ENCODE assay signal across 10 cellular contexts in the genomic region with DNA sequence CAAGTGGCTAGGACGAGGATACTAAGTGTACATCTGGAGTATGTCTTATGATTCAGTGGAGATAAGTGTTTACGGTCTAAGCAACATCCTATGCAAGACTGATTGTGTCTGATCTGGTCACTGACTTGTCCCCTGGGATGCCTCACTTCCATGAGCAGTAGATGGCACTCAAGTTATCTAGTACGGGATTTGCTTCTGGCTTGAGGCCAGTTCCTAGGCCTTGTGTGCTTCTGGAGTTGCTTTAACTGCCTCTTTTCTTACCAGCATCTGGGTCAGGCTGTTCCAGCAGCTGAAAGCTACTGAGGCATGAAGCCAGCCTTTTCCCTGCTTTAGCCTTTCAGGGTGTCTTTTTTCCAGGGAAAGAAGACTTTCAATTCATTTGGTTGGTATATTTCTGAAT. TPM values are rescaled to one million over a fixed set of nuclear protein-coding genes. Genes with fewer than 3 reads are reported as not detected.
DNase-seq lines count a peak whose midpoint lies in the region; ATAC-seq and TF ChIP-seq lines count a peak whose summit lies in the region.
"Had no signal": no experiment of that assay in that cellular context is flagged by ENCODE, and none has a peak within 500 bp of the region (broad histone marks: within the 10 kb centered on the region; RNA-seq: fewer than 3 reads in every experiment).

No MANE protein-coding gene starts in this region.

- H3K36me3 Mint-ChIP-seq in effector memory CD8-positive, alpha-beta T cell (ENCODE audit: insufficient read depth) = peaks cover 94% of the 10 kb centered on the region

- H3K27ac Mint-ChIP-seq in effector memory CD8-positive, alpha-beta T cell = no peak overlapping the region

- H3K27me3 Mint-ChIP-seq in effector memory CD8-positive, alpha-beta T cell = no peaks in the 10 kb centered on the region

- H3K36me3 ChIP-seq in HEK293 (ENCODE audit: control insufficient read depth in 2 of 2, insufficient read depth in 1 of 2, low read length in 2 of 2) (peaks cover 75 to 97% of the 10 kb centered on the region in 2 experiments), Panc1 (ENCODE audit: control insufficient read depth, insufficient read depth, low read length) (peaks cover 54% of the 10 kb centered on the region)

- in situ Hi-C loops in Panc1 (cut with HindIII; ENCODE audit: low pct_unique_long_range_greater_than_20kb, low sequenced_read_pairs) = no loop called here

- TF ChIP-seq CTCF in HEK293 (tag by site-specific recombination; IDR thresholded peaks at IDR 0.05) = peak; percentile 67; the same call in 1 of the 2 replicates
- TF ChIP-seq CTCF in Panc1 (IDR thresholded peaks at IDR 0.05) = no peak

- H3K4me3 ChIP-seq in HEK293 (ENCODE audit: low read depth, low read length) (no peak overlapping the region), Panc1 (ENCODE audit: low read depth in 2 of 2, low read length in 2 of 2) (no peak overlapping the region)

- POLR2A ChIA-PET in HEK293 (lab: Yijun Ruan, JAX) = no interaction called here
- POLR2A ChIA-PET in Panc1 (lab: Charles Lee) = no interaction called here

- no peaks in the 10 kb centered on the region for H3K4me1 Mint-ChIP-seq in effector memory CD8-positive, alpha-beta T cell (ENCODE audit: low read depth in 2 of 2)

- H3K9me3 ChIP-seq in HEK293 (ENCODE audit: control insufficient read depth, insufficient read depth, low read depth, low read length) (no peaks in the 10 kb centered on the region), Panc1 (ENCODE audit: control insufficient read depth, insufficient read depth, low read depth, low read length) (no peaks in the 10 kb centered on the region)
- H3K9me3 ChIP-seq: neutrophil had no signal

- BruUV-seq in Panc1 (replicated peaks; lab: Mats Ljungman, UMichigan) = no TSS peak

- intact Hi-C loops in Panc1 (cut with micrococcal nuclease; ENCODE audit: unreplicated experiment) (no loop called here), sciatic nerve (cut with DNase I) (no loop called here)

- H3K4me3 Mint-ChIP-seq in effector memory CD8-positive, alpha-beta T cell = no peak overlapping the region

- H3K27me3 ChIP-seq in Panc1 (ENCODE audit: control insufficient read depth, insufficient read depth, low read length) = no peaks in the 10 kb centered on the region
- H3K27me3 ChIP-seq: neutrophil had no signal

- CTCF ChIA-PET in HEK293 (lab: Yijun Ruan, JAX) (interaction anchor here (0.6 to 1.2 kb wide), 3 partner anchors 17 to 43 kb away, joined by 3 to 5 read pairs (median 3); no protein-coding TSS in a partner anchor), Panc1 (lab: Charles Lee) (no interaction called here)

- H3K9me3 Mint-ChIP-seq in effector memory CD8-positive, alpha-beta T cell = no peaks in the 10 kb centered on the region

- DNase-seq in Panc1 (ENCODE audit: low read depth, low spot score) (no peak), fibroblast of the conjunctiva (ENCODE audit: low read depth) (peak; percentile 22), retina (peak; percentile 17), NOMO-1 treated with dmso at 0.1 percent for 144 hours (lab: John Stamatoyannopoulos, UW; ENCODE audit: unreplicated experiment) (no peak), GM03348 (ENCODE audit: low spot score) (no peak), sciatic nerve (ENCODE audit: low spot score) (no peak)
- no peak for DNase-seq in effector memory CD8-positive, alpha-beta T cell
- DNase-seq: cortex of kidney had no signal

- H3K27ac ChIP-seq in HEK293 (ENCODE audit: extremely low read depth, low read depth, low read length) (no peak overlapping the region; the same call in 1 of the 2 replicates), Panc1 (ENCODE audit: low read length) (no peak overlapping the region)
- H3K27ac ChIP-seq: neutrophil had no signal

- H3K4me1 ChIP-seq in HEK293 (ENCODE audit: control insufficient read depth, insufficient read depth, low read length) = no peaks in the 10 kb centered on the region
- no peaks in the 10 kb centered on the region for H3K4me1 ChIP-seq in Panc1 (ENCODE audit: control insufficient read depth, insufficient read depth, low read length)

- ATAC-seq in Panc1 (peak; percentile 36; the same call in 1 of the 2 replicates), sciatic nerve (no peak)
- no peak for ATAC-seq in effector memory CD8-positive, alpha-beta T cell (replicated peaks)

TF ChIP-seq in HEK293, 187 proteins besides CTCF, POLR2A, EP300 and RAD21:
- TF ChIP-seq ZBTB21 (tag by site-specific recombination; IDR thresholded peaks at IDR 0.05) (no peak), OSR2 (tag by site-specific recombination; IDR thresholded peaks at IDR 0.05) (peak; percentile 49), ZNF654 (tag by site-specific recombination; IDR thresholded peaks at IDR 0.05; ENCODE audit: low read depth) (peak; percentile 65), ZBTB17 (tag by site-specific recombination; IDR thresholded peaks at IDR 0.05) (no peak), MEIS1 (CRISPR knock-in tag; IDR thresholded peaks at IDR 0.05; ENCODE audit: borderline replicate concordance) (no peak), ZNF10 (tag by site-specific recombination; IDR thresholded peaks at IDR 0.05) (peak; percentile 66; the same call in 1 of the 2 replicates), ZEB2 (tag by site-specific recombination; IDR thresholded peaks at IDR 0.05) (0 out of 2 replicates have a peak, but pooled peaks have one; percentile 26), ZNF335 (tag by site-specific recombination; conservative IDR thresholded peaks at IDR 0.05) (no peak), ZNF341 (tag by site-specific recombination; IDR thresholded peaks at IDR 0.05; ENCODE audit: low read depth) (0 out of 2 replicates have a peak, but pooled peaks have one; percentile 17), YY1 (tag by site-specific recombination; IDR thresholded peaks at IDR 0.05) (no peak)
- TF ChIP-seq, protein P1, sequence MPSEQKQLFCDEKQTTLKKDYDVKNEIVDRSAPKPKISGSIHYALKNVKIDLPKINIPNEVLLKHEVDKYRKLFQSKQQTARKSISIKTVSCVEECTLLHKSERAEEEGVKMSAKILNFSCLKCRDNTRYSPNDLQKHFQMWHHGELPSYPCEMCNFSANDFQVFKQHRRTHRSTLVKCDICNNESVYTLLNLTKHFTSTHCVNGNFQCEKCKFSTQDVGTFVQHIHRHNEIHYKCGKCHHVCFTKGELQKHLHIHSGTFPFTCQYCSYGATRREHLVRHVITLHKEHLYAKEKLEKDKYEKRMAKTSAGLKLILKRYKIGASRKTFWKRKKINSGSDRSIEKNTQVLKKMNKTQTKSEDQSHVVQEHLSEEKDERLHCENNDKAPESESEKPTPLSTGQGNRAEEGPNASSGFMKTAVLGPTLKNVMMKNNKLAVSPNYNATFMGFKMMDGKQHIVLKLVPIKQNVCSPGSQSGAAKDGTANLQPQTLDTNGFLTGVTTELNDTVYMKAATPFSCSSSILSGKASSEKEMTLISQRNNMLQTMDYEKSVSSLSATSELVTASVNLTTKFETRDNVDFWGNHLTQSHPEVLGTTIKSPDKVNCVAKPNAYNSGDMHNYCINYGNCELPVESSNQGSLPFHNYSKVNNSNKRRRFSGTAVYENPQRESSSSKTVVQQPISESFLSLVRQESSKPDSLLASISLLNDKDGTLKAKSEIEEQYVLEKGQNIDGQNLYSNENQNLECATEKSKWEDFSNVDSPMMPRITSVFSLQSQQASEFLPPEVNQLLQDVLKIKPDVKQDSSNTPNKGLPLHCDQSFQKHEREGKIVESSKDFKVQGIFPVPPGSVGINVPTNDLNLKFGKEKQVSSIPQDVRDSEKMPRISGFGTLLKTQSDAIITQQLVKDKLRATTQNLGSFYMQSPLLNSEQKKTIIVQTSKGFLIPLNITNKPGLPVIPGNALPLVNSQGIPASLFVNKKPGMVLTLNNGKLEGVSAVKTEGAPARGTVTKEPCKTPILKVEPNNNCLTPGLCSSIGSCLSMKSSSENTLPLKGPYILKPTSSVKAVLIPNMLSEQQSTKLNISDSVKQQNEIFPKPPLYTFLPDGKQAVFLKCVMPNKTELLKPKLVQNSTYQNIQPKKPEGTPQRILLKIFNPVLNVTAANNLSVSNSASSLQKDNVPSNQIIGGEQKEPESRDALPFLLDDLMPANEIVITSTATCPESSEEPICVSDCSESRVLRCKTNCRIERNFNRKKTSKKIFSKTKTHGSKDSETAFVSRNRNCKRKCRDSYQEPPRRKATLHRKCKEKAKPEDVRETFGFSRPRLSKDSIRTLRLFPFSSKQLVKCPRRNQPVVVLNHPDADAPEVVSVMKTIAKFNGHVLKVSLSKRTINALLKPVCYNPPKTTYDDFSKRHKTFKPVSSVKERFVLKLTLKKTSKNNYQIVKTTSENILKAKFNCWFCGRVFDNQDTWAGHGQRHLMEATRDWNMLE (tag by site-specific recombination; conservative IDR thresholded peaks at IDR 0.05; ENCODE audit: low read depth) = no peak

RNA-seq across cellular contexts. Expression of a gene that starts 23.0 kb away (rescaled TPM):
- total RNA-seq in Panc1 (2021; ENCODE audit: unreplicated experiment) (108 TPM), sciatic nerve (70.7 TPM)
- 88.1 TPM for polyA plus RNA-seq in Panc1 (2012; ENCODE audit: insufficient read length)

RNA-seq across cellular contexts. Expression of a gene that starts 23.3 kb away (rescaled TPM):
- total RNA-seq in Panc1 (2021; ENCODE audit: unreplicated experiment) (72.1 TPM), sciatic nerve (33.7 TPM)
- 85.6 TPM for polyA plus RNA-seq in Panc1 (2012; ENCODE audit: insufficient read length)

RNA-seq across cellular contexts. Expression of a gene that starts 26.7 kb away (rescaled TPM):
- total RNA-seq in Panc1 (2021; ENCODE audit: unreplicated experiment) = 4.9 TPM
- 3.6 TPM for polyA plus RNA-seq in Panc1 (2012; ENCODE audit: insufficient read length)
- total RNA-seq in sciatic nerve = 7.6 TPM

RNA-seq across cellular contexts. Expression of a gene that starts 32.7 kb away (rescaled TPM):
- total RNA-seq in Panc1 (2021; ENCODE audit: unreplicated experiment) = 284 TPM
- 260 TPM for polyA plus RNA-seq in Panc1 (2012; ENCODE audit: insufficient read length)
- total RNA-seq in sciatic nerve = 81.3 TPM

RNA-seq across cellular contexts. Expression of a gene that starts 34.8 kb away (rescaled TPM):
- total RNA-seq in Panc1 (2021; ENCODE audit: unreplicated experiment) (1,475 TPM), sciatic nerve (1,089 TPM)
- 1,113 TPM for polyA plus RNA-seq in Panc1 (2012; ENCODE audit: insufficient read length)

Comparison
In these comparisons a context has a peak if more than half of its experiments do, and no peak if none do; other contexts are left out.
1. DNase-seq: peak in fibroblast of the conjunctiva (single experiment) and retina (single experiment); none in Panc1 (single experiment), NOMO-1 treated with dmso at 0.1 percent for 144 hours (single experiment), effector memory CD8-positive, alpha-beta T cell (0 of 3), GM03348 (single experiment) and sciatic nerve (single experiment).